8 cellular contexts compared by ENCODE assay signal in genomic region chr16:10938321-10938720, GRCh38. TPM values are rescaled to one million over a fixed set of nuclear protein-coding genes. Genes with fewer than 3 reads are reported as not detected.
DNase-seq lines count a peak whose midpoint lies in the region; ATAC-seq and TF ChIP-seq lines count a peak whose summit lies in the region.

No MANE protein-coding gene starts in this region.

- no peak for ATAC-seq in CD8-positive, alpha-beta T cell
- ATAC-seq in HG03354 (IDR thresholded peaks at IDR 0.05; ENCODE audit: poor library complexity, severe bottlenecking, unreplicated experiment): no peak

- intact Hi-C loops in CD8-positive, alpha-beta T cell (cut with DNase I, micrococcal nuclease): loop anchor here in 1 of 2 experiments (10.0 kb wide), 1 partner anchor 554 kb away; the partner anchor contains the start of gene ATF7IP2
- intact Hi-C loops in dorsolateral prefrontal cortex (cut with DNase I) (no loop called here), prostate gland (cut with DNase I) (no loop called here)

- H3F3A ChIP-seq in Loucy (ENCODE audit: low read depth): peaks cover 2% of the 10 kb centered on the region; the same call in 1 of the 2 replicates

- peak overlapping the region; percentile 22 for H3K9ac ChIP-seq in Loucy (ENCODE audit: low read depth, low read length, poor library complexity, severe bottlenecking)

- H3K4me2 ChIP-seq in Loucy (ENCODE audit: low read depth, low read length, poor library complexity, severe bottlenecking): peak overlapping the region; percentile 87

- POLR2A ChIA-PET in CD8-positive, alpha-beta T cell (lab: Charles Lee): no interaction called here

- no peak overlapping the region for H3K4me3 ChIP-seq in CD8-positive, alpha-beta T cell (ENCODE audit: low read depth, low read length)
- H3K4me3 ChIP-seq in Loucy (ENCODE audit: low read length, poor library complexity, severe bottlenecking) (peak overlapping the region; percentile 6), dorsolateral prefrontal cortex (peak overlapping the region in 47 of 59 donors; percentile 1 to 94 (median 60)), prostate gland (no peak overlapping the region)

- H3K36me3 Mint-ChIP-seq in CD8-positive, alpha-beta T cell: peaks cover 28% of the 10 kb centered on the region

- no peak for TF ChIP-seq CTCF in CD8-positive, alpha-beta T cell (IDR thresholded peaks at IDR 0.05)
- TF ChIP-seq CTCF in Loucy (conservative IDR thresholded peaks at IDR 0.05; ENCODE audit: low read length) (no peak), dorsolateral prefrontal cortex (IDR thresholded peaks at IDR 0.05 in 54 of 56, conservative IDR thresholded peaks at IDR 0.05 in 2 of 56; ENCODE audit: low read depth in 1 of 56, partially characterized antibody in 56 of 56) (no peak), prostate gland (IDR thresholded peaks at IDR 0.05) (no peak)

- H4K20me1 ChIP-seq in Loucy (ENCODE audit: insufficient read depth, low read length, poor library complexity, severe bottlenecking): peaks cover 10% of the 10 kb centered on the region

- peaks cover 14% of the 10 kb centered on the region; the same call in 1 of the 2 replicates for H3K79me2 ChIP-seq in Loucy (ENCODE audit: insufficient read depth, low read length)

- CTCF ChIA-PET in CD8-positive, alpha-beta T cell (lab: Charles Lee): interaction anchor here (1.6 kb wide), 1 partner anchor 26 kb away, joined by 5 read pairs; no protein-coding TSS in a partner anchor

- no peaks in the 10 kb centered on the region for H3K9me2 ChIP-seq in Loucy (replicated peaks; ENCODE audit: low read depth, low read length)

- H3K9me3 ChIP-seq in CD8-positive, alpha-beta T cell (ENCODE audit: low read length): no peaks in the 10 kb centered on the region
- no peaks in the 10 kb centered on the region for H3K9me3 ChIP-seq in Loucy (ENCODE audit: insufficient read depth, low read depth, low read length)
- no peaks in the 10 kb centered on the region for H3K9me3 ChIP-seq in prostate gland

- TF ChIP-seq POLR2A in prostate gland (IDR thresholded peaks at IDR 0.05): no peak

- H3K27me3 Mint-ChIP-seq in CD8-positive, alpha-beta T cell (ENCODE audit: low read depth): no peaks in the 10 kb centered on the region

- H3K27ac ChIP-seq in CD8-positive, alpha-beta T cell (ENCODE audit: low read depth, low read length): no peak overlapping the region
- H3K27ac ChIP-seq in dorsolateral prefrontal cortex: peak overlapping the region in 27 of 59 donors; percentile 0 to 86 (median 46)
- H3K27ac ChIP-seq in prostate gland: peak overlapping the region; percentile 6 to 9

- H3K36me3 ChIP-seq in CD8-positive, alpha-beta T cell (ENCODE audit: insufficient read depth, low read length): peaks cover 6% of the 10 kb centered on the region
- H3K36me3 ChIP-seq in Loucy (ENCODE audit: insufficient read depth, low read length) (no peaks in the 10 kb centered on the region), prostate gland (no peaks in the 10 kb centered on the region)

- in situ Hi-C loops in ACHN (cut with HindIII; ENCODE audit: low pct_ligation_motif_present, low pct_unique_long_range_greater_than_20kb, low sequenced_read_pairs): loop anchor here (25.0 kb wide), 1 partner anchor 201 kb away; the partner anchor contains the start of gene NUBP1

- peak overlapping the region; percentile 93 for H3K4me3 Mint-ChIP-seq in CD8-positive, alpha-beta T cell

- H3K4me1 ChIP-seq in CD8-positive, alpha-beta T cell (ENCODE audit: insufficient read depth, low read length): peaks cover 75% of the 10 kb centered on the region
- H3K4me1 ChIP-seq in Loucy (ENCODE audit: insufficient read depth, low read length, poor library complexity, severe bottlenecking) (peaks cover 43% of the 10 kb centered on the region), prostate gland (replicated peaks) (peaks cover 5% of the 10 kb centered on the region)

- no peak overlapping the region for H2AFZ ChIP-seq in Loucy (ENCODE audit: low read length)

- H3K9me3 Mint-ChIP-seq in CD8-positive, alpha-beta T cell: no peaks in the 10 kb centered on the region

- WGBS in prostate gland: 72% methylated on average over 7 of the region's 7 CpGs

- no peaks in the 10 kb centered on the region for H3K27me3 ChIP-seq in CD8-positive, alpha-beta T cell (ENCODE audit: insufficient read depth, low read length)
- H3K27me3 ChIP-seq in Loucy (ENCODE audit: insufficient read depth, low read length, poor library complexity, severe bottlenecking): no peaks in the 10 kb centered on the region
- no peaks in the 10 kb centered on the region for H3K27me3 ChIP-seq in dorsolateral prefrontal cortex
- H3K27me3 ChIP-seq in prostate gland (replicated peaks; ENCODE audit: insufficient read depth): no peaks in the 10 kb centered on the region

- H3K4me1 Mint-ChIP-seq in CD8-positive, alpha-beta T cell (ENCODE audit: low read depth): peaks cover 86% of the 10 kb centered on the region

- H3K27ac Mint-ChIP-seq in CD8-positive, alpha-beta T cell: peak overlapping the region; percentile 11

- no peak for DNase-seq in CD8-positive, alpha-beta T cell
- DNase-seq in dorsolateral prefrontal cortex (no peak), prostate gland (ENCODE audit: low spot score) (no peak), ACHN (no peak), cortex of kidney (lab: John Stamatoyannopoulos, UW) (no peak), HPDE6-E6E7 (ENCODE audit: extremely low spot score) (no peak)

RNA-seq across cellular contexts. Expression of gene DEXI, which starts 3.9 kb away (rescaled TPM):
- total RNA-seq in CD8-positive, alpha-beta T cell: 1 to 10 TPM; 4.7 to 5.6 TPM
- 10 to 100 TPM; 40.9 to 88.1 (median 56.7) TPM for total RNA-seq in dorsolateral prefrontal cortex
- total RNA-seq in prostate gland: 10 to 100 TPM; 95.5 to 96.9 TPM

RNA-seq across cellular contexts. Expression of gene CLEC16A, which starts 6.0 kb away (rescaled TPM):
- 10 to 100 TPM; 20.5 to 21.9 TPM for total RNA-seq in CD8-positive, alpha-beta T cell
- total RNA-seq in dorsolateral prefrontal cortex (10 to 100 TPM; 40.5 to 75.1 (median 58.1) TPM), prostate gland (10 to 100 TPM; 26.1 to 52.2 TPM)

Comparison
In these comparisons a context has a peak if more than half of its experiments do, and no peak if none do; other contexts are left out.
1. H3K4me3 ChIP-seq: peak in Loucy (single experiment) and dorsolateral prefrontal cortex (47 of 59); none in CD8-positive, alpha-beta T cell (single experiment) and prostate gland (0 of 2).
2. RNA of gene DEXI, which starts 3.9 kb away (total RNA-seq): 95.5 to 96.9 TPM in prostate gland and 40.9 to 88.1 TPM in dorsolateral prefrontal cortex; 4.7 to 5.6 TPM in CD8-positive, alpha-beta T cell; every median in the first group is over 4 times any median in the second.